In genomic region chr16:81799138-81799504, GRCh38 we compare ENCODE assay signal across 14 cellular contexts. TPM values are rescaled to one million over a fixed set of nuclear protein-coding genes. Genes with fewer than 3 reads are reported as not detected.
DNase-seq lines count a peak whose midpoint lies in the region; ATAC-seq and TF ChIP-seq lines count a peak whose summit lies in the region.
"Had no signal": no experiment of that assay in that cellular context is flagged by ENCODE, and none has a peak within 500 bp of the region (broad histone marks: within the 10 kb centered on the region; RNA-seq: fewer than 3 reads in every experiment).

No MANE protein-coding gene starts in this region.

- peaks cover 21% of the 10 kb centered on the region; the same call in 1 of the 2 replicates for H3K79me2 ChIP-seq in Loucy (ENCODE audit: insufficient read depth, low read length)

- peak overlapping the region; percentile 83 for H3K27ac Mint-ChIP-seq in activated T-cell treated with anti-CD3 and anti-CD28 coated beads, Interleukin-2, amount 50 U/mL, for 72 hours
- peak overlapping the region; percentile 87 for H3K27ac Mint-ChIP-seq in activated naive CD8-positive, alpha-beta T cell treated with anti-CD3 and anti-CD28 coated beads, Interleukin-2, amount 10 ng/mL, durations not matched to agents 7 days and 5 days
- peak overlapping the region; percentile 82 for H3K27ac Mint-ChIP-seq in stimulated activated effector memory CD8-positive, alpha-beta T cell treated with anti-CD3 and anti-CD28 coated beads, Interleukin-12 subunit alpha, Interleukin-12 subunit beta, amount 100 ng/mL, for 72 hours

- peak overlapping the region; percentile 44 for H2AFZ ChIP-seq in Loucy (ENCODE audit: low read length)

- H3F3A ChIP-seq in Loucy (ENCODE audit: low read depth) = no peaks in the 10 kb centered on the region

- H3K27me3 Mint-ChIP-seq in activated T-cell treated with anti-CD3 and anti-CD28 coated beads, Interleukin-2, amount 50 U/mL, for 72 hours (ENCODE audit: low read depth) = no peaks in the 10 kb centered on the region
- H3K27me3 Mint-ChIP-seq in activated naive CD8-positive, alpha-beta T cell treated with anti-CD3 and anti-CD28 coated beads, Interleukin-2, amount 10 ng/mL, durations not matched to agents 7 days and 5 days = peaks cover 8% of the 10 kb centered on the region

- ATAC-seq in activated T-cell treated with anti-CD3 and anti-CD28 coated beads, Interleukin-2, amount 50 U/mL, for 72 hours (replicated peaks in 1 of 2) = no peak
- no peak for ATAC-seq in activated naive CD8-positive, alpha-beta T cell treated with anti-CD3 and anti-CD28 coated beads, Interleukin-2, amount 10 ng/mL, durations not matched to agents 7 days and 5 days (ENCODE audit: low read depth)
- no peak for ATAC-seq in stimulated activated effector memory CD8-positive, alpha-beta T cell treated with anti-CD3 and anti-CD28 coated beads, Interleukin-12 subunit alpha, Interleukin-12 subunit beta, amount 100 ng/mL, for 72 hours
- no peak for ATAC-seq in GM21576 (IDR thresholded peaks at IDR 0.05; ENCODE audit: unreplicated experiment)
- no peak for ATAC-seq in HG02852 (IDR thresholded peaks at IDR 0.05; ENCODE audit: unreplicated experiment)
- ATAC-seq: left lobe of liver had no signal

- no peak for TF ChIP-seq CTCF in Loucy (conservative IDR thresholded peaks at IDR 0.05; ENCODE audit: low read length)

- H4K20me1 ChIP-seq in Loucy (ENCODE audit: insufficient read depth, low read length, poor library complexity, severe bottlenecking) = no peaks in the 10 kb centered on the region

- H3K4me1 Mint-ChIP-seq in activated T-cell treated with anti-CD3 and anti-CD28 coated beads, Interleukin-2, amount 50 U/mL, for 72 hours (ENCODE audit: low read depth) = peaks cover 25% of the 10 kb centered on the region
- peaks cover 29% of the 10 kb centered on the region for H3K4me1 Mint-ChIP-seq in activated naive CD8-positive, alpha-beta T cell treated with anti-CD3 and anti-CD28 coated beads, Interleukin-2, amount 10 ng/mL, durations not matched to agents 7 days and 5 days
- peaks cover 38% of the 10 kb centered on the region for H3K4me1 Mint-ChIP-seq in stimulated activated effector memory CD8-positive, alpha-beta T cell treated with anti-CD3 and anti-CD28 coated beads, Interleukin-12 subunit alpha, Interleukin-12 subunit beta, amount 100 ng/mL, for 72 hours

- H3K36me3 Mint-ChIP-seq in activated T-cell treated with anti-CD3 and anti-CD28 coated beads, Interleukin-2, amount 50 U/mL, for 72 hours (ENCODE audit: insufficient read depth in 2 of 2) = no peaks in the 10 kb centered on the region
- H3K36me3 Mint-ChIP-seq in activated naive CD8-positive, alpha-beta T cell treated with anti-CD3 and anti-CD28 coated beads, Interleukin-2, amount 10 ng/mL, durations not matched to agents 7 days and 5 days = peaks cover 6% of the 10 kb centered on the region
- H3K36me3 Mint-ChIP-seq in stimulated activated effector memory CD8-positive, alpha-beta T cell treated with anti-CD3 and anti-CD28 coated beads, Interleukin-12 subunit alpha, Interleukin-12 subunit beta, amount 100 ng/mL, for 72 hours = no peaks in the 10 kb centered on the region

- no peaks in the 10 kb centered on the region for H3K27me3 ChIP-seq in Loucy (ENCODE audit: insufficient read depth, low read length, poor library complexity, severe bottlenecking)
- H3K27me3 ChIP-seq: tibial artery had no signal

- H3K4me3 ChIP-seq in Loucy (ENCODE audit: low read length, poor library complexity, severe bottlenecking) = peak overlapping the region; percentile 57
- H3K4me3 ChIP-seq: tibial artery had no signal

- POLR2A ChIA-PET in activated naive CD8-positive, alpha-beta T cell treated with anti-CD3 and anti-CD28 coated beads, Interleukin-2, amount 10 ng/mL, durations not matched to agents 7 days and 5 days (lab: Charles Lee) = interaction anchor here (0.7 to 0.9 kb wide), 2 partner anchors 19 to 36 kb away, joined by 3 to 4 read pairs; no protein-coding TSS in a partner anchor

- no peaks in the 10 kb centered on the region for H3K9me3 Mint-ChIP-seq in activated T-cell treated with anti-CD3 and anti-CD28 coated beads, Interleukin-2, amount 50 U/mL, for 72 hours
- H3K9me3 Mint-ChIP-seq in activated naive CD8-positive, alpha-beta T cell treated with anti-CD3 and anti-CD28 coated beads, Interleukin-2, amount 10 ng/mL, durations not matched to agents 7 days and 5 days = no peaks in the 10 kb centered on the region
- H3K9me3 Mint-ChIP-seq in stimulated activated effector memory CD8-positive, alpha-beta T cell treated with anti-CD3 and anti-CD28 coated beads, Interleukin-12 subunit alpha, Interleukin-12 subunit beta, amount 100 ng/mL, for 72 hours = no peaks in the 10 kb centered on the region

- no peaks in the 10 kb centered on the region for H3K9me2 ChIP-seq in Loucy (replicated peaks; ENCODE audit: low read depth, low read length)

- H3K4me2 ChIP-seq in Loucy (ENCODE audit: low read depth, low read length, poor library complexity, severe bottlenecking) = peak overlapping the region; percentile 74

- H3K9me3 ChIP-seq in Loucy (ENCODE audit: insufficient read depth, low read depth, low read length) = no peaks in the 10 kb centered on the region
- H3K9me3 ChIP-seq: tibial artery had no signal

- H3K9ac ChIP-seq in Loucy (ENCODE audit: low read depth, low read length, poor library complexity, severe bottlenecking) = peak overlapping the region; percentile 71

- H3K4me1 ChIP-seq in Loucy (ENCODE audit: insufficient read depth, low read length, poor library complexity, severe bottlenecking) = peaks cover 36% of the 10 kb centered on the region
- H3K4me1 ChIP-seq: tibial artery had no signal

- H3K4me3 Mint-ChIP-seq in activated T-cell treated with anti-CD3 and anti-CD28 coated beads, Interleukin-2, amount 50 U/mL, for 72 hours = peak overlapping the region; percentile 49 to 54
- peak overlapping the region; percentile 41 for H3K4me3 Mint-ChIP-seq in activated naive CD8-positive, alpha-beta T cell treated with anti-CD3 and anti-CD28 coated beads, Interleukin-2, amount 10 ng/mL, durations not matched to agents 7 days and 5 days
- peak overlapping the region; percentile 50 for H3K4me3 Mint-ChIP-seq in stimulated activated effector memory CD8-positive, alpha-beta T cell treated with anti-CD3 and anti-CD28 coated beads, Interleukin-12 subunit alpha, Interleukin-12 subunit beta, amount 100 ng/mL, for 72 hours
- H3K4me3 Mint-ChIP-seq: endodermal cell had no signal

- H3K36me3 ChIP-seq in Loucy (ENCODE audit: insufficient read depth, low read length) = peaks cover 3% of the 10 kb centered on the region; the same call in 1 of the 2 replicates
- H3K36me3 ChIP-seq: tibial artery had no signal

- DNase-seq in activated T-cell treated with anti-CD3 and anti-CD28 coated beads, Interleukin-2, amount 50 U/mL, for 72 hours = no peak
- no peak for DNase-seq in activated T-cell treated with anti-CD3 and anti-CD28 coated beads, Interleukin-2, amount 50 U/mL, for 1 hour
- no peak for DNase-seq in activated naive CD8-positive, alpha-beta T cell treated with anti-CD3 and anti-CD28 coated beads, Interleukin-2, amount 10 ng/mL, durations not matched to agents 7 days and 5 days
- no peak for DNase-seq in stimulated activated effector memory CD8-positive, alpha-beta T cell treated with anti-CD3 and anti-CD28 coated beads, Interleukin-12 subunit alpha, Interleukin-12 subunit beta, amount 100 ng/mL, for 72 hours (ENCODE audit: low spot score in 2 of 2)
- DNase-seq in NCI-H2081 treated with DMSO at 0.1 percent for 48 hours (lab: John Stamatoyannopoulos, UW) = no peak
- DNase-seq: activated gamma-delta T cell, endodermal cell, NCI-H187 treated with DMSO at 0.1 percent for 48 hours, NCI-H524 treated with DMSO at 0.1 percent for 48 hours, tibial artery had no signal

RNA-seq across cellular contexts. Expression of gene PLCG2, which starts 20.0 kb away (rescaled TPM):
- total RNA-seq in activated T-cell treated with anti-CD3 and anti-CD28 coated beads, Interleukin-2, amount 50 U/mL, for 72 hours = 10 to 100 TPM in 1 of 2 donors, 1 to 10 TPM in 1; 8.0 to 25.6 TPM
- 10 to 100 TPM; 13.5 to 15.2 TPM for total RNA-seq in activated naive CD8-positive, alpha-beta T cell treated with anti-CD3 and anti-CD28 coated beads, Interleukin-2, amount 10 ng/mL, durations not matched to agents 7 days and 5 days
